Comparison of ENCODE assay signal across 26 cellular contexts in the genomic region with DNA sequence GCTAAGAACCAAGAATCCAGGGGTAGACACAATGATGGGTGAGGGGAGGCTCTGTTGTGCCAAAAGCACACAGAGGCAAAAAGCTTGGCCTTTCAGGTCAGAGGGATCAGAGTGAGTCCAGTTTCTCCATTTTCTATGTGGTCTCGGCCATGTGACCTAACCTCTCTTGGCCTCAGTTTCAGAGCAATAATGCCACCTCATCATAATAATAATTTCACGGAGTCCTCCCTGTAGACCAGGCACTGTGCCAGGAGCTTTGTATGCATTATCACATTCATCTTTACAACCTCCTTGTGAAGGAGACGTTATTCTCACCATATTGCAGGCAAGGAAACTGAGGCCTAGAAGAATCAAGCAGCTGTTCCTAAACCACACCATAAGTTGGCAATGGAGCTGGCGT.
DNase-seq lines count a peak whose midpoint lies in the region; ATAC-seq, FAIRE-seq and TF ChIP-seq lines count a peak whose summit lies in the region.
"Had no signal": no experiment of that assay in that cellular context is flagged by ENCODE, and none has a peak within 500 bp of the region (broad histone marks: within the 10 kb centered on the region; RNA-seq: fewer than 3 reads in every experiment).

No MANE protein-coding gene starts in this region.

- no peak for DNase-seq in HepG2 (ENCODE audit: low spot score)
- no peak for DNase-seq in right lobe of liver
- DNase-seq in K562 (ENCODE audit: extremely low read depth in 1 of 4, low spot score in 3 of 4): no peak
- no peak for DNase-seq in smooth muscle cell (lab: John Stamatoyannopoulos, UW; ENCODE audit: unreplicated experiment)
- DNase-seq in Kasumi-1 (lab: John Stamatoyannopoulos, UW): no peak
- DNase-seq in NCI-H345 treated with DMSO at 0.1 percent for 48 hours (lab: John Stamatoyannopoulos, UW; ENCODE audit: unreplicated experiment): no peak
- DNase-seq: ACHN; AML-193; BE2C; CD4-positive, alpha-beta T cell; CD8-positive, alpha-beta memory T cell; DMS53; DMS79 treated with DMSO at 0.1 percent for 48 hours; GF-D8; GOT3; HFFc6 had no signal

- H3K27me3 ChIP-seq in HepG2 (ENCODE audit: control insufficient read depth in 1 of 2, insufficient read depth in 2 of 2, low read length in 2 of 2): peaks cover 0 to 38% of the 10 kb centered on the region in 2 experiments; a peak in 2 of 5 replicates
- no peaks in the 10 kb centered on the region for H3K27me3 ChIP-seq in right lobe of liver
- H3K27me3 ChIP-seq in K562 (ENCODE audit: control insufficient read depth in 2 of 2, insufficient read depth in 2 of 2, low read length in 2 of 2): peaks cover 11 to 38% of the 10 kb centered on the region in 2 experiments
- no peaks in the 10 kb centered on the region for H3K27me3 ChIP-seq in smooth muscle cell (ENCODE audit: low read depth)
- H3K27me3 ChIP-seq: BE2C; BLaER1 treated with 17β-estradiol and CSF1 and Interleukin-3, amounts not matched to agents 10 nM and 100 nM had no signal

- no peak for TF ChIP-seq EP300 in HepG2 (IDR thresholded peaks at IDR 0.05; ENCODE audit: low read depth in 2 of 2, low read length in 2 of 2)
- TF ChIP-seq EP300 in HepG2 (CRISPR knock-in tag; IDR thresholded peaks at IDR 0.05; ENCODE audit: borderline replicate concordance): no peak
- no peak for TF ChIP-seq EP300 in K562 (IDR thresholded peaks at IDR 0.05; ENCODE audit: low read length)

- no peak overlapping the region for H2AFZ ChIP-seq in HepG2 (ENCODE audit: low read length)
- no peak overlapping the region for H2AFZ ChIP-seq in K562 (ENCODE audit: low read depth, low read length)
- H2AFZ ChIP-seq in smooth muscle cell (ENCODE audit: low read depth): no peak overlapping the region

- H3K4me3 Mint-ChIP-seq in nephron: no peak overlapping the region
- H3K4me3 Mint-ChIP-seq: CD14-positive monocyte; CD4-positive, alpha-beta T cell; CD8-positive, alpha-beta memory T cell; HFFc6 had no signal

- no peak for TF ChIP-seq RAD21 in HepG2 (CRISPR knock-in tag; IDR thresholded peaks at IDR 0.05)
- TF ChIP-seq RAD21 in K562 (CRISPR knock-in tag; conservative IDR thresholded peaks at IDR 0.05 in 1 of 2, IDR thresholded peaks at IDR 0.05 in 1 of 2): no peak

- H3K9me3 ChIP-seq in HepG2 (ENCODE audit: low read length): no peaks in the 10 kb centered on the region
- no peaks in the 10 kb centered on the region for H3K9me3 ChIP-seq in right lobe of liver
- no peaks in the 10 kb centered on the region for H3K9me3 ChIP-seq in K562 (replicated peaks; ENCODE audit: control insufficient read depth, insufficient read depth, low read depth, low read length)
- no peaks in the 10 kb centered on the region for H3K9me3 ChIP-seq in smooth muscle cell (replicated peaks; ENCODE audit: low read depth)
- H3K9me3 ChIP-seq: BE2C; BLaER1 treated with 17β-estradiol and CSF1 and Interleukin-3, amounts not matched to agents 10 nM and 100 nM; HAP-1 had no signal

- H3K27ac ChIP-seq in HepG2 (ENCODE audit: extremely low read length, insufficient read depth, low read length) (no peak overlapping the region), right lobe of liver (no peak overlapping the region), K562 (ENCODE audit: extremely low read depth, low read depth, low read length) (no peak overlapping the region), smooth muscle cell (ENCODE audit: low read depth) (peak overlapping the region; percentile 21)
- H3K27ac ChIP-seq: 22Rv1; BLaER1 treated with 17β-estradiol and CSF1 and Interleukin-3, amounts not matched to agents 10 nM and 100 nM had no signal

- in situ Hi-C loops in HepG2 (cut with HindIII; ENCODE audit: extremely low pct_ligation_motif_present, low pct_unique_long_range_greater_than_20kb) (no loop called here), K562 (cut with MboI) (no loop called here)

- BruUV-seq in HepG2 (replicated peaks; lab: Mats Ljungman, UMichigan): no TSS peak
- BruUV-seq in K562 (replicated peaks; lab: Mats Ljungman, UMichigan): no TSS peak

- H4K20me1 ChIP-seq in HepG2 (ENCODE audit: insufficient read depth, low read length) (no peaks in the 10 kb centered on the region), K562 (replicated peaks; ENCODE audit: control insufficient read depth, insufficient read depth, low read length) (no peaks in the 10 kb centered on the region), smooth muscle cell (ENCODE audit: low read depth) (no peaks in the 10 kb centered on the region)
- H4K20me1 ChIP-seq: BLaER1 treated with 17β-estradiol and CSF1 and Interleukin-3, amounts not matched to agents 10 nM and 100 nM had no signal

- no peaks in the 10 kb centered on the region for H3K36me3 ChIP-seq in HepG2 (replicated peaks in 1 of 2; ENCODE audit: control insufficient read depth in 1 of 2, insufficient read depth in 2 of 2, low read length in 2 of 2)
- H3K36me3 ChIP-seq in right lobe of liver: no peaks in the 10 kb centered on the region
- H3K36me3 ChIP-seq in K562 (ENCODE audit: control insufficient read depth, insufficient read depth, low read length): no peaks in the 10 kb centered on the region
- H3K36me3 ChIP-seq in smooth muscle cell (ENCODE audit: low read depth): no peaks in the 10 kb centered on the region
- H3K36me3 ChIP-seq: BE2C; BLaER1 treated with 17β-estradiol and CSF1 and Interleukin-3, amounts not matched to agents 10 nM and 100 nM; HAP-1 had no signal

- TF ChIP-seq POLR2A in HepG2 (IDR thresholded peaks at IDR 0.05; ENCODE audit: insufficient read depth in 1 of 2, low read depth in 2 of 2, low read length in 2 of 2) (no peak), right lobe of liver (IDR thresholded peaks at IDR 0.05) (no peak), K562 (conservative IDR thresholded peaks at IDR 0.05) (no peak)

- H3K9me1 ChIP-seq in K562 (ENCODE audit: control insufficient read depth, insufficient read depth, low read length): no peaks in the 10 kb centered on the region

- H3K79me2 ChIP-seq in HepG2 (ENCODE audit: insufficient read depth, low read length) (no peaks in the 10 kb centered on the region), K562 (ENCODE audit: control insufficient read depth, insufficient read depth, low read length) (no peaks in the 10 kb centered on the region), smooth muscle cell (ENCODE audit: low read depth) (no peaks in the 10 kb centered on the region)

- CTCF ChIA-PET in HepG2 (lab: Yijun Ruan, JAX; ENCODE audit: low intra/inter-chr PET ratio, low total read pairs) (no interaction called here), K562 (lab: Yijun Ruan, JAX; ENCODE audit: low intra/inter-chr PET ratio) (no interaction called here)

- peak overlapping the region in 2 of 3 experiments; percentile 9 to 41 for H3K27ac Mint-ChIP-seq in nephron
- H3K27ac Mint-ChIP-seq: CD14-positive monocyte; CD4-positive, alpha-beta T cell; CD8-positive, alpha-beta memory T cell; HFFc6 had no signal

- H3K36me3 Mint-ChIP-seq in nephron (ENCODE audit: low read depth): no peaks in the 10 kb centered on the region
- H3K36me3 Mint-ChIP-seq: CD14-positive monocyte; CD8-positive, alpha-beta memory T cell had no signal

- no peaks in the 10 kb centered on the region for H3K4me1 ChIP-seq in HepG2 (ENCODE audit: insufficient read depth, low read length)
- H3K4me1 ChIP-seq in right lobe of liver: no peaks in the 10 kb centered on the region
- H3K4me1 ChIP-seq in K562 (replicated peaks in 1 of 2; ENCODE audit: control insufficient read depth in 2 of 2, insufficient read depth in 2 of 2, low read length in 2 of 2): no peaks in the 10 kb centered on the region
- peaks cover 12% of the 10 kb centered on the region for H3K4me1 ChIP-seq in smooth muscle cell (ENCODE audit: low read depth)
- H3K4me1 ChIP-seq: BE2C, HAP-1 had no signal

- H3K9ac ChIP-seq in HepG2 (ENCODE audit: insufficient read depth, low read depth, low read length) (no peak overlapping the region), K562 (ENCODE audit: insufficient read depth in 1 of 2, low read depth in 2 of 2, low read length in 2 of 2) (no peak overlapping the region), smooth muscle cell (ENCODE audit: low read depth) (no peak overlapping the region)
- H3K9ac ChIP-seq: BLaER1 treated with 17β-estradiol and CSF1 and Interleukin-3, amounts not matched to agents 10 nM and 100 nM had no signal

- 32% methylated on average over 3 of the region's 4 CpGs for WGBS in HepG2 (ENCODE audit: low lambda C conversion rate)
- 70% methylated on average over 4 of the region's 4 CpGs for WGBS in right lobe of liver (ENCODE audit: insufficient coverage, low coverage, low lambda C conversion rate, missing lambda C conversion rate)
- WGBS in K562 (ENCODE audit: insufficient coverage, low coverage, missing lambda C conversion rate): 2% methylated on average over 4 of the region's 4 CpGs
- WGBS in smooth muscle cell (ENCODE audit: low lambda C conversion rate): 83% methylated on average over 4 of the region's 4 CpGs

- peaks cover 45% of the 10 kb centered on the region for H3K4me1 Mint-ChIP-seq in nephron

- H3K4me2 ChIP-seq in HepG2 (ENCODE audit: low read depth, low read length) (no peak overlapping the region), K562 (ENCODE audit: insufficient read depth, low read length) (no peak overlapping the region), smooth muscle cell (no peak overlapping the region)
- H3K4me2 ChIP-seq: BLaER1 treated with 17β-estradiol and CSF1 and Interleukin-3, amounts not matched to agents 10 nM and 100 nM had no signal

- H3K27me3 Mint-ChIP-seq in nephron (ENCODE audit: low read depth): no peaks in the 10 kb centered on the region

- H3K9me3 Mint-ChIP-seq in nephron: no peaks in the 10 kb centered on the region
- H3K9me3 Mint-ChIP-seq: CD14-positive monocyte; CD4-positive, alpha-beta T cell; CD8-positive, alpha-beta memory T cell; HFFc6 had no signal

- POLR2A ChIA-PET in HepG2 (lab: Yijun Ruan, JAX): no interaction called here
- POLR2A ChIA-PET in K562 (lab: Yijun Ruan, JAX): interaction anchor here (1.3 kb wide), 1 partner anchor 8 kb away, joined by 3 read pairs; no protein-coding TSS in a partner anchor

- no peak for TF ChIP-seq CTCF in HepG2 (CRISPR knock-in tag; IDR thresholded peaks at IDR 0.05)
- TF ChIP-seq CTCF in right lobe of liver (IDR thresholded peaks at IDR 0.05): no peak
- no peak for TF ChIP-seq CTCF in K562 (IDR thresholded peaks at IDR 0.05 in 2 of 3, conservative IDR thresholded peaks at IDR 0.05 in 1 of 3; ENCODE audit: insufficient read depth in 2 of 3, low read depth in 1 of 3, low read length in 3 of 3)
- TF ChIP-seq CTCF in nephron (IDR thresholded peaks at IDR 0.05; ENCODE audit: unreplicated experiment in 3 of 3): no peak
- no peak for TF ChIP-seq CTCF in smooth muscle cell (IDR thresholded peaks at IDR 0.05; ENCODE audit: borderline replicate concordance, insufficient read depth, poor library complexity, severe bottlenecking)

- ATAC-seq in HepG2 (no peak), right lobe of liver (no peak), K562 (no peak), HG02840 (IDR thresholded peaks at IDR 0.05; ENCODE audit: low FRiP score, unreplicated experiment) (no peak)

- intact Hi-C loops in HepG2 (cut with micrococcal nuclease; ENCODE audit: unreplicated experiment) (no loop called here), right lobe of liver (cut with DNase I) (no loop called here), K562 (cut with micrococcal nuclease) (no loop called here)

- no peak overlapping the region for H3K4me3 ChIP-seq in HepG2 (replicated peaks in 1 of 3; ENCODE audit: insufficient read depth in 1 of 3, low read depth in 2 of 3, low read length in 3 of 3)
- H3K4me3 ChIP-seq in right lobe of liver: no peak overlapping the region
- no peak overlapping the region for H3K4me3 ChIP-seq in K562
- no peak overlapping the region for H3K4me3 ChIP-seq in smooth muscle cell
- H3K4me3 ChIP-seq: BLaER1 treated with 17β-estradiol and CSF1 and Interleukin-3, amounts not matched to agents 10 nM and 100 nM; HAP-1 had no signal

- FAIRE-seq in HepG2 (lab: Jason Lieb, UNC): no peak
- no peak for FAIRE-seq in K562 (lab: Jason Lieb, UNC)
- FAIRE-seq: A204.1, GM12891, GM18507, H54 had no signal

- peaks cover 15% of the 10 kb centered on the region for H3F3A ChIP-seq in smooth muscle cell (ENCODE audit: low read depth)
